19 cellular contexts compared by ENCODE assay signal in genomic region chr12:127690161-127690560, GRCh38.
DNase-seq lines count a peak whose midpoint lies in the region; ATAC-seq and TF ChIP-seq lines count a peak whose summit lies in the region.
"Had no signal": no experiment of that assay in that cellular context is flagged by ENCODE, and none has a peak within 500 bp of the region (broad histone marks: within the 10 kb centered on the region; RNA-seq: fewer than 3 reads in every experiment).

No MANE protein-coding gene starts in this region.

- H3K9me3 Mint-ChIP-seq in H9, result peaks cover 0 to 2% of the 10 kb centered on the region in 2 experiments; a peak in 1 of 5 replicates

- no peak overlapping the region for H2BK120ac ChIP-seq in H9 (ENCODE audit: low read depth, low read length, poor library complexity, severe bottlenecking)

- WGBS in H9 (ENCODE audit: extremely low coverage, insufficient read length, low lambda C conversion rate), result no CpG with 5 or more reads among the region's 5 CpGs
- WGBS in heart right ventricle, 2 donors, result 54 to 56% methylated on average over 5 of the region's 5 CpGs

- no peak overlapping the region for H2BK12ac ChIP-seq in H9 (ENCODE audit: insufficient read length, low read depth, low read length)

- H3K79me1 ChIP-seq in H9 (ENCODE audit: insufficient read depth, low read depth, low read length, poor library complexity, severe bottlenecking), result no peaks in the 10 kb centered on the region

- no peaks in the 10 kb centered on the region for H3K79me2 ChIP-seq in H9 (ENCODE audit: insufficient read depth, low read length)

- H3K4me1 ChIP-seq in H9 (ENCODE audit: insufficient read depth, low read length), result no peaks in the 10 kb centered on the region
- H3K4me1 ChIP-seq in RWPE2 (ENCODE audit: insufficient read depth, poor library complexity, severe bottlenecking), result no peaks in the 10 kb centered on the region
- no peaks in the 10 kb centered on the region for H3K4me1 ChIP-seq in heart right ventricle
- H3K4me1 ChIP-seq: heart left ventricle, prostate gland, suprapubic skin had no signal

- H3K18ac ChIP-seq in H9 (ENCODE audit: insufficient read length, low read depth, low read length), result no peak overlapping the region

- ATAC-seq in RWPE2 (ENCODE audit: low read depth) (no peak), GM19351 (IDR thresholded peaks at IDR 0.05; ENCODE audit: unreplicated experiment) (no peak), heart right ventricle (no peak)
- ATAC-seq: heart left ventricle, T-helper 17 cell had no signal

- no peaks in the 10 kb centered on the region for H3K36me3 ChIP-seq in RWPE2 (ENCODE audit: low read depth)
- no peaks in the 10 kb centered on the region for H3K36me3 ChIP-seq in kidney epithelial cell (ENCODE audit: control insufficient read depth, insufficient read depth, low read length)
- no peaks in the 10 kb centered on the region for H3K36me3 ChIP-seq in heart right ventricle
- H3K36me3 ChIP-seq: heart left ventricle, prostate gland, suprapubic skin had no signal

- H3K14ac ChIP-seq in H9 (ENCODE audit: insufficient read depth, low read length), result no peak overlapping the region

- H2BK5ac ChIP-seq in H9 (ENCODE audit: insufficient read length, low read length), result no peak overlapping the region

- no peak overlapping the region for H3T11ph ChIP-seq in H9 (ENCODE audit: low read length)

- H3K4me3 Mint-ChIP-seq in H9, result no peak overlapping the region
- H3K4me3 Mint-ChIP-seq: CD4-positive, CD25-positive, alpha-beta regulatory T cell; T-helper 17 cell had no signal

- H3K4me3 ChIP-seq in AG10803 (ENCODE audit: low read length) (no peak overlapping the region), RWPE2 (ENCODE audit: severe bottlenecking) (no peak overlapping the region), kidney epithelial cell (ENCODE audit: low read depth, low read length) (no peak overlapping the region), heart right ventricle (no peak overlapping the region)
- H3K4me3 ChIP-seq: heart left ventricle, prostate gland, suprapubic skin had no signal

- CTCF ChIA-PET in GM10248 (lab: Yijun Ruan, JAX), result no interaction called here

- peaks cover 28 to 29% of the 10 kb centered on the region in 2 experiments for H3K4me1 Mint-ChIP-seq in H9
- H3K4me1 Mint-ChIP-seq: CD4-positive, CD25-positive, alpha-beta regulatory T cell; T-helper 17 cell had no signal

- no peaks in the 10 kb centered on the region for H3K27me3 ChIP-seq in H9 (ENCODE audit: insufficient read depth, low read length)
- H3K27me3 ChIP-seq in RWPE2 (ENCODE audit: insufficient read depth, poor library complexity, severe bottlenecking), result peaks cover 2% of the 10 kb centered on the region
- H3K27me3 ChIP-seq in kidney epithelial cell (ENCODE audit: control insufficient read depth, insufficient read depth, low read length), result no peaks in the 10 kb centered on the region
- peaks cover 0 to 4% (median 0%) of the 10 kb centered on the region in 7 donors for H3K27me3 ChIP-seq in heart right ventricle
- H3K27me3 ChIP-seq: suprapubic skin had no signal

- DNase-seq in AG10803 (ENCODE audit: low read depth), result no peak
- DNase-seq in H9, result no peak
- DNase-seq in RWPE2 (ENCODE audit: low spot score), result no peak
- DNase-seq in kidney epithelial cell (ENCODE audit: low read depth), result no peak
- no peak for DNase-seq in NCI-H1694 (lab: John Stamatoyannopoulos, UW)
- DNase-seq in GM10248 (ENCODE audit: extremely low spot score), result no peak
- no peak for DNase-seq in heart right ventricle
- DNase-seq: activated CD4-positive, alpha-beta T cell treated with anti-CD3 and anti-CD28 coated beads for 48 hours; activated T-cell treated with anti-CD3 and anti-CD28 coated beads for 4 hours; CD4-positive, CD25-positive, alpha-beta regulatory T cell; cerebellar nuclear complex; heart left ventricle; kidney; NCI-H1436 treated with DMSO at 0.1 percent for 48 hours; stimulated activated CD4-positive, alpha-beta T cell treated with anti-CD3 and anti-CD28 coated beads, Interleukin-15, amount 100 ng/mL, for 24 hours; T-helper 17 cell had no signal

- H3K23ac ChIP-seq in H9 (ENCODE audit: insufficient read length, low read depth, low read length), result no peak overlapping the region

- H4K8ac ChIP-seq in H9 (replicated peaks; ENCODE audit: insufficient read length, low read depth, low read length), result no peak overlapping the region

- H3K4me2 ChIP-seq in H9 (ENCODE audit: insufficient read depth, insufficient read length, low read length), result no peak overlapping the region

- POLR2A ChIA-PET in GM10248 (lab: Yijun Ruan, JAX), result no interaction called here

- H3K4ac ChIP-seq in H9 (ENCODE audit: low read depth, low read length), result no peak overlapping the region

- H3K23me2 ChIP-seq in H9 (ENCODE audit: insufficient read length, low read depth, low read length, poor library complexity, severe bottlenecking), result no peaks in the 10 kb centered on the region

- H3K27me3 Mint-ChIP-seq in H9 (ENCODE audit: low read depth), result no peaks in the 10 kb centered on the region
- H3K27me3 Mint-ChIP-seq: CD4-positive, CD25-positive, alpha-beta regulatory T cell; T-helper 17 cell had no signal

- H3K36me3 Mint-ChIP-seq in H9 (ENCODE audit: insufficient read depth in 1 of 3, low read depth in 3 of 3), result peaks cover 0 to 3% (median 0%) of the 10 kb centered on the region in 3 experiments; a peak in 2 of 7 replicates
- H3K36me3 Mint-ChIP-seq: CD4-positive, CD25-positive, alpha-beta regulatory T cell had no signal

- H2AK5ac ChIP-seq in H9 (ENCODE audit: insufficient read length, low read length), result no peak overlapping the region

- H3K27ac ChIP-seq in H9 (ENCODE audit: insufficient read length, low read depth, low read length) (no peak overlapping the region), RWPE2 (ENCODE audit: poor library complexity, severe bottlenecking) (no peak overlapping the region), heart right ventricle (no peak overlapping the region)
- H3K27ac ChIP-seq: heart left ventricle, prostate gland, suprapubic skin had no signal

- no peak overlapping the region for H2BK20ac ChIP-seq in H9 (ENCODE audit: low read depth, low read length, poor library complexity, severe bottlenecking)

- 0 out of 7 replicates have a peak overlapping the region, but pooled peaks of 1 of the 3 experiments have one; percentile 75 for H3K27ac Mint-ChIP-seq in H9
- H3K27ac Mint-ChIP-seq: CD4-positive, CD25-positive, alpha-beta regulatory T cell; T-helper 17 cell had no signal

- no peak overlapping the region for H3K56ac ChIP-seq in H9 (ENCODE audit: insufficient read length, low read depth, low read length)

- no peak overlapping the region for H4K91ac ChIP-seq in H9 (ENCODE audit: insufficient read length, low read depth, low read length)

- no peak overlapping the region for H2BK15ac ChIP-seq in H9 (ENCODE audit: low read depth, low read length)

- H2AFZ ChIP-seq in H9 (ENCODE audit: low read length), result no peak overlapping the region

- no peaks in the 10 kb centered on the region for H4K20me1 ChIP-seq in H9 (ENCODE audit: control insufficient read depth, insufficient read depth, insufficient read length)

- peak; percentile 35 for TF ChIP-seq CTCF in AG10803 (conservative IDR thresholded peaks at IDR 0.05; ENCODE audit: low read length)
- TF ChIP-seq CTCF in H9 (conservative IDR thresholded peaks at IDR 0.05), result peak; percentile 71
- peak; percentile 33 for TF ChIP-seq CTCF in RWPE2 (IDR thresholded peaks at IDR 0.05; ENCODE audit: poor library complexity, severe bottlenecking)
- peak; percentile 4 for TF ChIP-seq CTCF in kidney epithelial cell (IDR thresholded peaks at IDR 0.05; ENCODE audit: insufficient read depth, low read length, poor library complexity, severe bottlenecking)
- TF ChIP-seq CTCF in GM10248 (IDR thresholded peaks at IDR 0.05; ENCODE audit: control extremely low read depth, extremely low read depth, low read depth, missing control alignments), result no peak
- TF ChIP-seq CTCF in heart right ventricle (IDR thresholded peaks at IDR 0.05), result peak in 2 of 9 donors; percentile 21 to 23

- H3K9ac ChIP-seq in H9 (ENCODE audit: extremely low read depth, insufficient read length, low read length), result no peak overlapping the region

- H3K9me3 ChIP-seq in H9 (ENCODE audit: control insufficient read depth, low read depth, low read length) (no peaks in the 10 kb centered on the region), RWPE2 (ENCODE audit: severe bottlenecking) (no peaks in the 10 kb centered on the region), heart right ventricle (peaks cover 0 to 1% (median 0%) of the 10 kb centered on the region in 11 donors)
- H3K9me3 ChIP-seq: heart left ventricle, prostate gland, suprapubic skin had no signal

- H4K5ac ChIP-seq in H9 (ENCODE audit: insufficient read length, low read depth, low read length), result no peak overlapping the region

- intact Hi-C loops in heart right ventricle (cut with DNase I), result no loop called here
